ENCODE assay signal across 30 cellular contexts in genomic region chr2:165196411-165196810, GRCh38. TPM values are rescaled to one million over a fixed set of nuclear protein-coding genes. Genes with fewer than 3 reads are reported as not detected.
"Had no signal": no experiment of that assay in that cellular context is flagged by ENCODE, and none has a peak within 500 bp of the region (broad histone marks: within the 10 kb centered on the region; RNA-seq: fewer than 3 reads in every experiment).

No MANE protein-coding gene starts in this region.

- H3K4me2 ChIP-seq: neural progenitor cell had no signal

- H3K27ac Mint-ChIP-seq: activated B cell treated with CpG ODN at 0.5 μM for 24 hours; activated CD8-positive, alpha-beta T cell treated with anti-CD3 and anti-CD28 coated beads for 36 hours; activated T-helper 17 cell treated with anti-CD3 and anti-CD28 coated beads, Interleukin-2, amount 50 U/mL, for 72 hours; natural killer cell; neural progenitor cell; stimulated activated effector memory CD8-positive, alpha-beta T cell treated with anti-CD3 and anti-CD28 coated beads, Interleukin-12 subunit alpha, Interleukin-12 subunit beta, amount 100 ng/mL, for 72 hours; stimulated activated naive CD8-positive, alpha-beta T cell treated with anti-CD3 and anti-CD28 coated beads, Interleukin-15, Interleukin-2, amounts not matched to agents 100 ng/mL and 50 ng/mL, for 24 hours had no signal

- H3K4me1 ChIP-seq: heart left ventricle, left lung, lower lobe of right lung, neural progenitor cell had no signal

- H3K36me3 Mint-ChIP-seq: natural killer cell; neural progenitor cell; stimulated activated effector memory CD8-positive, alpha-beta T cell treated with anti-CD3 and anti-CD28 coated beads, Interleukin-12 subunit alpha, Interleukin-12 subunit beta, amount 100 ng/mL, for 72 hours had no signal

- H3K36me3 ChIP-seq: heart left ventricle, left lung, lower lobe of right lung, neural progenitor cell, thoracic aorta had no signal

- FAIRE-seq: urothelium cell line had no signal

- H3K4me3 ChIP-seq: heart left ventricle, left lung, lower lobe of right lung, neural progenitor cell, skin epidermis, thoracic aorta had no signal

- H3K4me3 Mint-ChIP-seq: activated B cell treated with CpG ODN at 0.5 μM for 24 hours; activated CD8-positive, alpha-beta T cell treated with anti-CD3 and anti-CD28 coated beads for 36 hours; activated T-cell treated with anti-CD3 and anti-CD28 coated beads, Interleukin-2, amount 50 U/mL, for 4 hours; activated T-helper 17 cell treated with anti-CD3 and anti-CD28 coated beads, Interleukin-2, amount 50 U/mL, for 72 hours; endodermal cell; natural killer cell; neural progenitor cell; stimulated activated effector memory CD8-positive, alpha-beta T cell treated with anti-CD3 and anti-CD28 coated beads, Interleukin-12 subunit alpha, Interleukin-12 subunit beta, amount 100 ng/mL, for 72 hours; stimulated activated naive CD8-positive, alpha-beta T cell treated with anti-CD3 and anti-CD28 coated beads, Interleukin-15, Interleukin-2, amounts not matched to agents 100 ng/mL and 50 ng/mL, for 24 hours had no signal

- H3K9me3 Mint-ChIP-seq: activated B cell treated with CpG ODN at 0.5 μM for 24 hours; activated CD8-positive, alpha-beta T cell treated with anti-CD3 and anti-CD28 coated beads for 36 hours; activated T-cell treated with anti-CD3 and anti-CD28 coated beads, Interleukin-2, amount 50 U/mL, for 4 hours; activated T-helper 17 cell treated with anti-CD3 and anti-CD28 coated beads, Interleukin-2, amount 50 U/mL, for 72 hours; endodermal cell; natural killer cell; neural progenitor cell; stimulated activated naive CD8-positive, alpha-beta T cell treated with anti-CD3 and anti-CD28 coated beads, Interleukin-15, Interleukin-2, amounts not matched to agents 100 ng/mL and 50 ng/mL, for 24 hours had no signal

- H3K27ac ChIP-seq: heart left ventricle, left lung, lower lobe of right lung, neural progenitor cell, skin epidermis, thoracic aorta had no signal

- H3K4me1 Mint-ChIP-seq: activated T-helper 17 cell treated with anti-CD3 and anti-CD28 coated beads, Interleukin-2, amount 50 U/mL, for 72 hours; natural killer cell; stimulated activated effector memory CD8-positive, alpha-beta T cell treated with anti-CD3 and anti-CD28 coated beads, Interleukin-12 subunit alpha, Interleukin-12 subunit beta, amount 100 ng/mL, for 72 hours had no signal

- H3K9me3 ChIP-seq: heart left ventricle, left lung, lower lobe of right lung, thoracic aorta had no signal

- H3K27me3 ChIP-seq: left lung, neural progenitor cell had no signal

- DNase-seq: activated B cell treated with CpG ODN at 0.5 μM for 24 hours; activated CD4-positive, alpha-beta T cell treated with anti-CD3 and anti-CD28 coated beads, Interleukin-2, amount 50 U/mL, for 1 hour; activated CD8-positive, alpha-beta T cell treated with anti-CD3 and anti-CD28 coated beads for 36 hours; activated gamma-delta T cell treated with Interleukin-2 at 50 U/mL for 16 hours; activated naive CD4-positive, alpha-beta T cell treated with anti-CD3 and anti-CD28 coated beads, Interleukin-2, amount 50 U/mL, for 16 hours; activated T-cell treated with anti-CD3 and anti-CD28 coated beads, Interleukin-2, amount 50 U/mL, for 4 hours; amniotic stem cell; caudate nucleus; cortex of kidney; endodermal cell; foreskin fibroblast; heart left ventricle; left lung; lower lobe of right lung; mesendoderm; natural killer cell; occipital lobe; posterior cingulate gyrus; stimulated activated CD4-positive, alpha-beta T cell treated with anti-CD3 and anti-CD28 coated beads, Interleukin-12 subunit alpha, Interleukin-12 subunit beta, amount 100 ng/mL, for 4 hours; stimulated activated CD4-positive, alpha-beta T cell treated with anti-CD3 and anti-CD28 coated beads, Interleukin-4, amount 100 ng/mL, for 1 hour; trophoblast cell had no signal

- ATAC-seq: activated CD8-positive, alpha-beta T cell treated with anti-CD3 and anti-CD28 coated beads for 36 hours; activated T-cell treated with anti-CD3 and anti-CD28 coated beads, Interleukin-2, amount 50 U/mL, for 4 hours; activated T-helper 17 cell treated with anti-CD3 and anti-CD28 coated beads, Interleukin-2, amount 50 U/mL, for 72 hours; esophagus mucosa; heart left ventricle; left lung; lower lobe of right lung; natural killer cell; sciatic nerve; stimulated activated effector memory CD8-positive, alpha-beta T cell treated with anti-CD3 and anti-CD28 coated beads, Interleukin-12 subunit alpha, Interleukin-12 subunit beta, amount 100 ng/mL, for 72 hours had no signal

- H3K27me3 Mint-ChIP-seq: activated B cell treated with CpG ODN at 0.5 μM for 24 hours; activated CD8-positive, alpha-beta T cell treated with anti-CD3 and anti-CD28 coated beads for 36 hours; stimulated activated naive CD8-positive, alpha-beta T cell treated with anti-CD3 and anti-CD28 coated beads, Interleukin-15, Interleukin-2, amounts not matched to agents 100 ng/mL and 50 ng/mL, for 24 hours had no signal

RNA-seq across cellular contexts. Expression of gene SCN3A, which starts 7.4 kb away (rescaled TPM):
- total RNA-seq: activated T-cell treated with anti-CD3 and anti-CD28 coated beads, Interleukin-2, amount 50 U/mL, for 4 hours; activated T-helper 17 cell treated with anti-CD3 and anti-CD28 coated beads, Interleukin-2, amount 50 U/mL, for 72 hours had no signal

RNA-seq across cellular contexts. Expression of gene SCN2A, which starts 42.8 kb away (rescaled TPM):
- total RNA-seq: activated CD8-positive, alpha-beta T cell treated with anti-CD3 and anti-CD28 coated beads for 36 hours had no signal
